In the genomic region with DNA sequence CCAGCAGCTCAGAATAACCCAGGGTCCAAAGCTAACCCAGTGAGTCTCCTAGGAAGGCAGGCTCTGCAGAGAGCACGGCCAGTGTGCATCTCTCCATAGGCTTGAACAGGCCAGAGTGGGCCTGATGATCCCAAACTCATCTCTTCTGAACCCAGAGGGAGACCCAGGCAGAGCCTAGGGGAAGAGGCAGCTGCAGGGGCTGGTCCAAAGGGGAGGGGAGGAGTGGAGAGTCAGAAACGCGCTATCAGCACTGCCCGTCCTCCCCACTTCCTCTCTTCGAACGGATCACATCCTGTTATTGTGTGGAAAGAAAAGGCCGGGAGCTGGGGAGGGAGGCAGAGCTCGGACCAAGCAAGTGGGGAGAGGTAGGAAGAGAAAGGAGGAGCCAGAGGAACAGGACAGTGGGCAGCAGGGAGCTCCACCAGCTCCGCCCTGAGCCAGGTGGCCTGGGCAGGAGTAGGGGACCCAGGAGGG, we compare ENCODE assay signal across 13 cellular contexts. TPM values are rescaled to one million over a fixed set of nuclear protein-coding genes. Genes with fewer than 3 reads are reported as not detected.
DNase-seq lines count a peak whose midpoint lies in the region; ATAC-seq and TF ChIP-seq lines count a peak whose summit lies in the region.
"Had no signal": no experiment of that assay in that cellular context is flagged by ENCODE, and none has a peak within 500 bp of the region (broad histone marks: within the 10 kb centered on the region; RNA-seq: fewer than 3 reads in every experiment).

No MANE protein-coding gene starts in this region.

- H3K36me3 Mint-ChIP-seq in activated T-cell treated with anti-CD3 and anti-CD28 coated beads, Interleukin-2, amount 50 U/mL, for 24 hours (ENCODE audit: low read depth): no peaks in the 10 kb centered on the region
- H3K36me3 Mint-ChIP-seq: activated CD8-positive, alpha-beta memory T cell treated with anti-CD3 and anti-CD28 coated beads, Interleukin-2, amount 10 ng/mL, durations not matched to agents 7 days and 5 days had no signal

- no peak overlapping the region for H2AFZ ChIP-seq in parathyroid adenoma

- no peaks in the 10 kb centered on the region for H3K79me2 ChIP-seq in parathyroid adenoma

- no peaks in the 10 kb centered on the region for H3K4me1 ChIP-seq in parathyroid adenoma

- no peaks in the 10 kb centered on the region for H3K9me3 ChIP-seq in parathyroid adenoma (ENCODE audit: control insufficient read depth, low read length)

- H3K4me3 ChIP-seq in parathyroid adenoma (ENCODE audit: low read depth, low read length): no peak overlapping the region

- H3K27me3 Mint-ChIP-seq in activated T-cell treated with anti-CD3 and anti-CD28 coated beads, Interleukin-2, amount 50 U/mL, for 24 hours: peaks cover 20% of the 10 kb centered on the region

- H3K9ac ChIP-seq in parathyroid adenoma: no peak overlapping the region

- H3K27ac ChIP-seq in parathyroid adenoma: peak overlapping the region; percentile 42

- ATAC-seq in left cardiac atrium: peak; percentile 81 to 86
- ATAC-seq: activated CD8-positive, alpha-beta memory T cell treated with anti-CD3 and anti-CD28 coated beads, Interleukin-2, amount 10 ng/mL, durations not matched to agents 7 days and 5 days; T-helper 17 cell had no signal

- no peaks in the 10 kb centered on the region for H3K9me3 Mint-ChIP-seq in activated T-cell treated with anti-CD3 and anti-CD28 coated beads, Interleukin-2, amount 50 U/mL, for 24 hours

- H3K4me3 Mint-ChIP-seq in activated T-cell treated with anti-CD3 and anti-CD28 coated beads, Interleukin-2, amount 50 U/mL, for 24 hours: no peak overlapping the region
- H3K4me3 Mint-ChIP-seq: activated CD8-positive, alpha-beta memory T cell treated with anti-CD3 and anti-CD28 coated beads, Interleukin-2, amount 10 ng/mL, durations not matched to agents 7 days and 5 days; T-helper 17 cell had no signal

- TF ChIP-seq CTCF in parathyroid adenoma (IDR thresholded peaks at IDR 0.05): no peak

- DNase-seq in GDM1 (lab: John Stamatoyannopoulos, UW) (peak; percentile 81), UCSD-AML1 (lab: John Stamatoyannopoulos, UW; ENCODE audit: unreplicated experiment) (peak; percentile 86), left cardiac atrium (peak; percentile 68), NCI-H2171 treated with DMSO at 0.1 percent for 48 hours (lab: John Stamatoyannopoulos, UW) (no peak), NCI-H345 treated with DMSO at 0.1 percent for 48 hours (lab: John Stamatoyannopoulos, UW; ENCODE audit: unreplicated experiment) (no peak), DMS53 treated with DMSO at 0.1 percent for 48 hours (lab: John Stamatoyannopoulos, UW; ENCODE audit: unreplicated experiment) (no peak)
- no peak for DNase-seq in activated T-cell treated with anti-CD3 and anti-CD28 coated beads, Interleukin-2, amount 50 U/mL, for 24 hours
- DNase-seq: activated CD8-positive, alpha-beta memory T cell treated with anti-CD3 and anti-CD28 coated beads, Interleukin-2, amount 10 ng/mL, durations not matched to agents 7 days and 5 days; effector memory CD4-positive, alpha-beta T cell; NCI-H187 treated with DMSO at 0.1 percent for 48 hours; T-helper 17 cell had no signal

- H3K4me2 ChIP-seq in parathyroid adenoma (ENCODE audit: low read length): no peak overlapping the region

- no peak overlapping the region for H3K27ac Mint-ChIP-seq in activated T-cell treated with anti-CD3 and anti-CD28 coated beads, Interleukin-2, amount 50 U/mL, for 24 hours
- H3K27ac Mint-ChIP-seq: activated CD8-positive, alpha-beta memory T cell treated with anti-CD3 and anti-CD28 coated beads, Interleukin-2, amount 10 ng/mL, durations not matched to agents 7 days and 5 days; T-helper 17 cell had no signal

- no peaks in the 10 kb centered on the region for H3K27me3 ChIP-seq in parathyroid adenoma (ENCODE audit: control insufficient read depth, insufficient read depth, low read length)

- intact Hi-C loops in left cardiac atrium (cut with DNase I): no loop called here

- H3K36me3 ChIP-seq in parathyroid adenoma (ENCODE audit: control insufficient read depth, insufficient read depth, low read length): no peaks in the 10 kb centered on the region

- peaks cover 2% of the 10 kb centered on the region for H3K4me1 Mint-ChIP-seq in activated T-cell treated with anti-CD3 and anti-CD28 coated beads, Interleukin-2, amount 50 U/mL, for 24 hours (ENCODE audit: low read depth)

RNA-seq across cellular contexts. Expression of a gene that starts 20.2 kb away (rescaled TPM):
- total RNA-seq in left cardiac atrium: 1 to 10 TPM; 4.0 to 5.1 TPM
- total RNA-seq: activated CD8-positive, alpha-beta memory T cell treated with anti-CD3 and anti-CD28 coated beads, Interleukin-2, amount 10 ng/mL, durations not matched to agents 7 days and 5 days had no signal

RNA-seq across cellular contexts. Expression of a gene that starts 22.0 kb away (rescaled TPM):
- 1 to 10 TPM; 1.6 to 1.9 TPM for total RNA-seq in left cardiac atrium
- total RNA-seq: activated CD8-positive, alpha-beta memory T cell treated with anti-CD3 and anti-CD28 coated beads, Interleukin-2, amount 10 ng/mL, durations not matched to agents 7 days and 5 days; H4 had no signal

Comparison
In these comparisons a context has a peak if more than half of its experiments do, and no peak if none do; other contexts are left out.
1. DNase-seq: peak in GDM1 (single experiment), UCSD-AML1 (single experiment) and left cardiac atrium (single experiment); none in activated T-cell treated with anti-CD3 and anti-CD28 coated beads, Interleukin-2, amount 50 U/mL, for 24 hours (single experiment), NCI-H2171 treated with DMSO at 0.1 percent for 48 hours (single experiment), NCI-H345 treated with DMSO at 0.1 percent for 48 hours (single experiment) and DMS53 treated with DMSO at 0.1 percent for 48 hours (single experiment).